1 cellular context compared by ENCODE assay signal in the genomic region with DNA sequence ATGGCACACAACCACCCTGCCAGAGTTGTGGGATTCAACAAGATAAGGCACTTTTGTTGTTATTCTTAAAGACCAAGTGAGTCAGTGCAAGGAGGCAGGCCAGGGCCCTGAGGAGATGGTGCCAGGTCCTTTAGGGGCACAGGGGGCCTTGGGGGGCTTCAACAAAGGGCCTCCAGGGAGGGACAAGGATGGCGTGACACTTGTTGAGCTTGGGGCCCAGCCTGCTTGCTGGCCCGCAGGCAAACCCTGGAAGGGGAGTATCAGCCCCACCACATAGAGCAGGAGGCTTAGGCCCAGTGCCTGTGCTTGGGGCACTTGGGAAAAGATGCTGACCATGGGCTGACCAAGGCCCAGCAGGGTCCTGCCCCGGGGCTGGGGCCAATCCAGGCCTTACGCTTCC.
TF ChIP-seq lines count a peak whose summit lies in the region.

No MANE protein-coding gene starts in this region.

TF ChIP-seq in WTC11, 78 proteins besides CTCF, POLR2A, EP300 and RAD21 (continued from another document):
- TF ChIP-seq, protein P1, sequence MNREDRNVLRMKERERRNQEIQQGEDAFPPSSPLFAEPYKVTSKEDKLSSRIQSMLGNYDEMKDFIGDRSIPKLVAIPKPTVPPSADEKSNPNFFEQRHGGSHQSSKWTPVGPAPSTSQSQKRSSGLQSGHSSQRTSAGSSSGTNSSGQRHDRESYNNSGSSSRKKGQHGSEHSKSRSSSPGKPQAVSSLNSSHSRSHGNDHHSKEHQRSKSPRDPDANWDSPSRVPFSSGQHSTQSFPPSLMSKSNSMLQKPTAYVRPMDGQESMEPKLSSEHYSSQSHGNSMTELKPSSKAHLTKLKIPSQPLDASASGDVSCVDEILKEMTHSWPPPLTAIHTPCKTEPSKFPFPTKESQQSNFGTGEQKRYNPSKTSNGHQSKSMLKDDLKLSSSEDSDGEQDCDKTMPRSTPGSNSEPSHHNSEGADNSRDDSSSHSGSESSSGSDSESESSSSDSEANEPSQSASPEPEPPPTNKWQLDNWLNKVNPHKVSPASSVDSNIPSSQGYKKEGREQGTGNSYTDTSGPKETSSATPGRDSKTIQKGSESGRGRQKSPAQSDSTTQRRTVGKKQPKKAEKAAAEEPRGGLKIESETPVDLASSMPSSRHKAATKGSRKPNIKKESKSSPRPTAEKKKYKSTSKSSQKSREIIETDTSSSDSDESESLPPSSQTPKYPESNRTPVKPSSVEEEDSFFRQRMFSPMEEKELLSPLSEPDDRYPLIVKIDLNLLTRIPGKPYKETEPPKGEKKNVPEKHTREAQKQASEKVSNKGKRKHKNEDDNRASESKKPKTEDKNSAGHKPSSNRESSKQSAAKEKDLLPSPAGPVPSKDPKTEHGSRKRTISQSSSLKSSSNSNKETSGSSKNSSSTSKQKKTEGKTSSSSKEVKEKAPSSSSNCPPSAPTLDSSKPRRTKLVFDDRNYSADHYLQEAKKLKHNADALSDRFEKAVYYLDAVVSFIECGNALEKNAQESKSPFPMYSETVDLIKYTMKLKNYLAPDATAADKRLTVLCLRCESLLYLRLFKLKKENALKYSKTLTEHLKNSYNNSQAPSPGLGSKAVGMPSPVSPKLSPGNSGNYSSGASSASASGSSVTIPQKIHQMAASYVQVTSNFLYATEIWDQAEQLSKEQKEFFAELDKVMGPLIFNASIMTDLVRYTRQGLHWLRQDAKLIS (CRISPR knock-in tag; IDR thresholded peaks at IDR 0.05; ENCODE audit: borderline replicate concordance) = no peak
- TF ChIP-seq, protein P2, sequence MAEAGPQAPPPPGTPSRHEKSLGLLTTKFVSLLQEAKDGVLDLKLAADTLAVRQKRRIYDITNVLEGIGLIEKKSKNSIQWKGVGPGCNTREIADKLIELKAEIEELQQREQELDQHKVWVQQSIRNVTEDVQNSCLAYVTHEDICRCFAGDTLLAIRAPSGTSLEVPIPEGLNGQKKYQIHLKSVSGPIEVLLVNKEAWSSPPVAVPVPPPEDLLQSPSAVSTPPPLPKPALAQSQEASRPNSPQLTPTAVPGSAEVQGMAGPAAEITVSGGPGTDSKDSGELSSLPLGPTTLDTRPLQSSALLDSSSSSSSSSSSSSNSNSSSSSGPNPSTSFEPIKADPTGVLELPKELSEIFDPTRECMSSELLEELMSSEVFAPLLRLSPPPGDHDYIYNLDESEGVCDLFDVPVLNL (CRISPR knock-in tag; IDR thresholded peaks at IDR 0.05; ENCODE audit: borderline replicate concordance, low read depth) = no peak
- TF ChIP-seq, protein P3, sequence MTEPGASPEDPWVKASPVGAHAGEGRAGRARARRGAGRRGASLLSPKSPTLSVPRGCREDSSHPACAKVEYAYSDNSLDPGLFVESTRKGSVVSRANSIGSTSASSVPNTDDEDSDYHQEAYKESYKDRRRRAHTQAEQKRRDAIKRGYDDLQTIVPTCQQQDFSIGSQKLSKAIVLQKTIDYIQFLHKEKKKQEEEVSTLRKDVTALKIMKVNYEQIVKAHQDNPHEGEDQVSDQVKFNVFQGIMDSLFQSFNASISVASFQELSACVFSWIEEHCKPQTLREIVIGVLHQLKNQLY (CRISPR knock-in tag; IDR thresholded peaks at IDR 0.05) = no peak
- TF ChIP-seq ELF4 (CRISPR knock-in tag; IDR thresholded peaks at IDR 0.05; ENCODE audit: low read depth) (no peak), MXD4 (CRISPR knock-in tag; IDR thresholded peaks at IDR 0.05; ENCODE audit: borderline replicate concordance) (no peak), ZNF423 (CRISPR knock-in tag; IDR thresholded peaks at IDR 0.05) (no peak), FOXK1 (CRISPR knock-in tag; IDR thresholded peaks at IDR 0.05) (no peak), GRHL2 (CRISPR knock-in tag; IDR thresholded peaks at IDR 0.05; ENCODE audit: insufficient replicate concordance, severe bottlenecking) (no peak)
- TF ChIP-seq, protein P4, sequence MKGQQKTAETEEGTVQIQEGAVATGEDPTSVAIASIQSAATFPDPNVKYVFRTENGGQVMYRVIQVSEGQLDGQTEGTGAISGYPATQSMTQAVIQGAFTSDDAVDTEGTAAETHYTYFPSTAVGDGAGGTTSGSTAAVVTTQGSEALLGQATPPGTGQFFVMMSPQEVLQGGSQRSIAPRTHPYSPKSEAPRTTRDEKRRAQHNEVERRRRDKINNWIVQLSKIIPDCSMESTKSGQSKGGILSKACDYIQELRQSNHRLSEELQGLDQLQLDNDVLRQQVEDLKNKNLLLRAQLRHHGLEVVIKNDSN (CRISPR knock-in tag; IDR thresholded peaks at IDR 0.05) = no peak
